20 cellular contexts compared by ENCODE assay signal in genomic region chr10:1184541-1185415, GRCh38.
"Had no signal": no experiment of that assay in that cellular context is flagged by ENCODE, and none has a peak within 500 bp of the region (broad histone marks: within the 10 kb centered on the region; RNA-seq: fewer than 3 reads in every experiment).

No MANE protein-coding gene starts in this region.

- H3K27me3 ChIP-seq: ascending aorta, esophagus squamous epithelium, hepatocyte, right atrium auricular region, thyroid gland had no signal

- H3K4me3 ChIP-seq: ascending aorta, esophagus squamous epithelium, hepatocyte, prostate gland, right atrium auricular region, SJSA1, thyroid gland had no signal

- DNase-seq: activated CD4-positive, alpha-beta T cell treated with anti-CD3 and anti-CD28 coated beads for 36 hours; activated CD8-positive, alpha-beta T cell treated with anti-CD3 and anti-CD28 coated beads for 36 hours; activated naive CD4-positive, alpha-beta T cell treated with anti-CD3 and anti-CD28 coated beads, Interleukin-2, amount 10 ng/mL, durations not matched to agents 7 days and 5 days; activated naive CD8-positive, alpha-beta T cell treated with anti-CD3 and anti-CD28 coated beads, Interleukin-2, amount 50 U/mL, for 24 hours; activated T-cell treated with anti-CD3 and anti-CD28 coated beads, Interleukin-2, amount 50 U/mL, for 24 hours; cerebellar nuclear complex; effector memory CD4-positive, alpha-beta T cell; esophagus squamous epithelium; left colon; mammary epithelial cell; small intestine; stimulated activated CD4-positive, alpha-beta T cell treated with anti-CD3 and anti-CD28 coated beads, Interleukin-4, amount 100 ng/mL, for 1 hour; thyroid gland; WERI-Rb-1 had no signal

- H3K27ac ChIP-seq: ascending aorta, esophagus squamous epithelium, hepatocyte, prostate gland, right atrium auricular region, SJSA1, thyroid gland, WERI-Rb-1 had no signal

- ATAC-seq: activated CD4-positive, alpha-beta T cell treated with anti-CD3 and anti-CD28 coated beads for 36 hours; activated CD8-positive, alpha-beta T cell treated with anti-CD3 and anti-CD28 coated beads for 36 hours; activated naive CD8-positive, alpha-beta T cell treated with anti-CD3 and anti-CD28 coated beads, Interleukin-2, amount 50 U/mL, for 24 hours; left colon; stimulated activated effector memory CD8-positive, alpha-beta T cell treated with anti-CD3 and anti-CD28 coated beads, Interleukin-12 subunit alpha, Interleukin-12 subunit beta, amount 100 ng/mL, for 72 hours had no signal

- H3K36me3 ChIP-seq: ascending aorta, esophagus squamous epithelium, prostate gland, right atrium auricular region, SJSA1, thyroid gland, WERI-Rb-1 had no signal

- H3K4me1 ChIP-seq: ascending aorta, prostate gland, right atrium auricular region, SJSA1, thyroid gland had no signal

- H3K9me3 ChIP-seq: ascending aorta, esophagus squamous epithelium, prostate gland, right atrium auricular region, SJSA1, thyroid gland had no signal
